In genomic region chr17:18951941-18952842, GRCh38 we compare ENCODE assay signal across 11 cellular contexts. TPM values are rescaled to one million over a fixed set of nuclear protein-coding genes. Genes with fewer than 3 reads are reported as not detected.
DNase-seq lines count a peak whose midpoint lies in the region; ATAC-seq and TF ChIP-seq lines count a peak whose summit lies in the region.
"Had no signal": no experiment of that assay in that cellular context is flagged by ENCODE, and none has a peak within 500 bp of the region (broad histone marks: within the 10 kb centered on the region; RNA-seq: fewer than 3 reads in every experiment).

Gene SLC5A10, plus strand, starts transcription at chr17:18952165. Its CDS starts 41 bp downstream, at chr17:18952206.

- H3K36me3 Mint-ChIP-seq in endodermal cell (ENCODE audit: low read depth): no peaks in the 10 kb centered on the region

- H3K9me3 ChIP-seq in endodermal cell (ENCODE audit: control insufficient read depth, low read length) (no peaks in the 10 kb centered on the region), mucosa of descending colon (no peaks in the 10 kb centered on the region)
- H3K9me3 ChIP-seq: neutrophil, Peyer's patch had no signal

- no peaks in the 10 kb centered on the region for H3K27me3 ChIP-seq in endodermal cell (ENCODE audit: control insufficient read depth, insufficient read depth, low read length, poor library complexity, severe bottlenecking)
- H3K27me3 ChIP-seq: neutrophil, Peyer's patch had no signal

- 84 to 87% methylated on average over 14 to 17 of the region's 17 CpGs for WGBS in endodermal cell (ENCODE audit: insufficient coverage in 1 of 2, insufficient read length in 1 of 2), 2 experiments

- peak within 1 kb of the TSS; percentile 55 for H3K27ac Mint-ChIP-seq in endodermal cell

- H3K4me1 Mint-ChIP-seq in endodermal cell: peaks cover 7% of the 10 kb centered on the region

- H3K9me3 Mint-ChIP-seq in endodermal cell: no peaks in the 10 kb centered on the region

- H3K4me1 ChIP-seq in endodermal cell (ENCODE audit: control insufficient read depth, insufficient read depth, low read length) (no peaks in the 10 kb centered on the region), mucosa of descending colon (ENCODE audit: low read depth) (no peaks in the 10 kb centered on the region)
- H3K4me1 ChIP-seq: Peyer's patch had no signal

- in situ Hi-C loops in Caki2 (cut with HindIII; ENCODE audit: low pct_unique_long_range_greater_than_20kb, low sequenced_read_pairs): no loop called here

- ATAC-seq in mucosa of descending colon (peak; percentile 31), GM21825 (IDR thresholded peaks at IDR 0.05; ENCODE audit: unreplicated experiment) (no peak)

- no peak for TF ChIP-seq EP300 in Ishikawa (IDR thresholded peaks at IDR 0.05; ENCODE audit: borderline replicate concordance)

- no peaks in the 10 kb centered on the region for H3K27me3 Mint-ChIP-seq in endodermal cell (ENCODE audit: insufficient read depth)

- peak; percentile 43 for TF ChIP-seq RAD21 in Ishikawa (IDR thresholded peaks at IDR 0.05; ENCODE audit: low read depth)

- no peak within 1 kb of the TSS for H3K4me3 ChIP-seq in endodermal cell (ENCODE audit: low read length)
- no peak within 1 kb of the TSS for H3K4me3 ChIP-seq in mucosa of descending colon
- H3K4me3 ChIP-seq: Peyer's patch had no signal

- no peak within 1 kb of the TSS for H3K4me3 Mint-ChIP-seq in endodermal cell

- peak; percentile 63 for DNase-seq in Caki2 (ENCODE audit: low read depth)
- DNase-seq in endodermal cell: peak; percentile 85
- DNase-seq in mucosa of descending colon: peak in 1 of 3 donors; percentile 36
- DNase-seq in LoVo (ENCODE audit: low spot score): no peak
- no peak for DNase-seq in middle frontal gyrus (ENCODE audit: extremely low spot score, low spot score)
- no peak for DNase-seq in GM20000 (ENCODE audit: low spot score)
- DNase-seq: NCI-H1436 had no signal

- intact Hi-C loops in mucosa of descending colon (cut with DNase I, micrococcal nuclease): no loop called here

- H3K9ac ChIP-seq in endodermal cell (ENCODE audit: extremely low read depth, low read length, poor library complexity, severe bottlenecking): no peak within 1 kb of the TSS

- no peak within 1 kb of the TSS for H3K27ac ChIP-seq in endodermal cell (ENCODE audit: low read depth, low read length)
- H3K27ac ChIP-seq: neutrophil, Peyer's patch had no signal

- TF ChIP-seq CTCF in endodermal cell (conservative IDR thresholded peaks at IDR 0.05): peak; percentile 66
- no peak for TF ChIP-seq CTCF in mucosa of descending colon (IDR thresholded peaks at IDR 0.05)
- TF ChIP-seq CTCF in GM20000 (IDR thresholded peaks at IDR 0.05; ENCODE audit: extremely low read depth, missing control alignments): no peak

- H3K36me3 ChIP-seq in endodermal cell (ENCODE audit: control insufficient read depth, insufficient read depth, low read length): no peaks in the 10 kb centered on the region
- H3K36me3 ChIP-seq in mucosa of descending colon (ENCODE audit: low read depth): no peaks in the 10 kb centered on the region
- H3K36me3 ChIP-seq: neutrophil, Peyer's patch had no signal

TF ChIP-seq in Ishikawa, 13 proteins besides CTCF, POLR2A, EP300 and RAD21:
- TF ChIP-seq TCF12 (IDR thresholded peaks at IDR 0.05; ENCODE audit: low read depth) (no peak), CEBPB (IDR thresholded peaks at IDR 0.05) (no peak), USF1 (IDR thresholded peaks at IDR 0.05) (no peak), MAX (IDR thresholded peaks at IDR 0.05) (no peak), TAF1 (IDR thresholded peaks at IDR 0.05; ENCODE audit: low read depth) (no peak), REST (IDR thresholded peaks at IDR 0.05; ENCODE audit: low read depth) (no peak), CREB1 (IDR thresholded peaks at IDR 0.05; ENCODE audit: low read depth) (no peak)

RNA-seq across cellular contexts. Expression of gene SLC5A10, which starts in this region (rescaled TPM):
- not detected in 2 replicates for total RNA-seq in Caki2 (2014; rRNA removed; shearing (Covaris generic); ENCODE audit: low replicate concordance)
- total RNA-seq in endodermal cell (under 1 TPM; 0.11 to 0.29 TPM), mucosa of descending colon (under 1 TPM in 1 of 3 donors, not detected in 2; 0.12 TPM)
- polyA plus RNA-seq in endodermal cell (2013, experiment 1 of 2): not detected
- not detected for polyA plus RNA-seq in endodermal cell (2013, experiment 2 of 2)
- total RNA-seq: Peyer's patch had no signal

Comparison
In these comparisons a context has a peak if more than half of its experiments do, and no peak if none do; other contexts are left out.
1. Peak in DNase-seq in Caki2; RNA of the gene not detected or under 1 TPM.
2. Peak in DNase-seq in endodermal cell; RNA of the gene not detected or under 1 TPM.
3. Peak in ATAC-seq in mucosa of descending colon; RNA of the gene not detected or under 1 TPM.